ENCODE assay signal across 29 cellular contexts in genomic region chr18:22182884-22183610, GRCh38. TPM values are rescaled to one million over a fixed set of nuclear protein-coding genes. Genes with fewer than 3 reads are reported as not detected.
DNase-seq lines count a peak whose midpoint lies in the region; ATAC-seq and TF ChIP-seq lines count a peak whose summit lies in the region.
"Had no signal": no experiment of that assay in that cellular context is flagged by ENCODE, and none has a peak within 500 bp of the region (broad histone marks: within the 10 kb centered on the region; RNA-seq: fewer than 3 reads in every experiment).

No MANE protein-coding gene starts in this region.

- DNase-seq in HEK293T (ENCODE audit: extremely low spot score) = no peak
- DNase-seq in RWPE2 (ENCODE audit: low spot score) = no peak
- DNase-seq in fibroblast of villous mesenchyme (ENCODE audit: low read depth) = peak; percentile 69
- peak; percentile 15 for DNase-seq in renal cortical epithelial cell (ENCODE audit: low read depth)
- no peak for DNase-seq in iPS-NIHi7 (ENCODE audit: extremely low spot score)
- DNase-seq in cerebellum (ENCODE audit: low spot score) = no peak
- DNase-seq: activated CD4-positive, alpha-beta T cell treated with anti-CD3 and anti-CD28 coated beads, Interleukin-2, amount 10 ng/mL, durations not matched to agents 24 days and 14 days; activated naive CD4-positive, alpha-beta T cell treated with anti-CD3 and anti-CD28 coated beads, Interleukin-2, amount 10 ng/mL, durations not matched to agents 7 days and 5 days; activated T-cell treated with anti-CD3 and anti-CD28 coated beads, Interleukin-2, amount 50 U/mL, for 72 hours; anterior cingulate cortex; C1 segment of cervical spinal cord; DND-41; effector CD4-positive, alpha-beta T cell; gastrocnemius medialis; H7; kidney; naive B cell; NCI-H1092; NCI-H1930; NCI-H2227 treated with DMSO at 0.1 percent for 48 hours; NCI-H748 treated with DMSO at 0.1 percent for 48 hours; stimulated activated CD4-positive, alpha-beta T cell treated with anti-CD3 and anti-CD28 coated beads, Interleukin-12 subunit alpha, Interleukin-12 subunit beta, amount 100 ng/mL, for 4 hours; stimulated activated CD4-positive, alpha-beta T cell treated with anti-CD3 and anti-CD28 coated beads, Interleukin-4, amount 100 ng/mL, for 24 hours; stimulated activated naive CD4-positive, alpha-beta T cell had no signal

- H3K27ac ChIP-seq in RWPE2 (ENCODE audit: poor library complexity, severe bottlenecking) = peak overlapping the region; percentile 51
- H3K27ac ChIP-seq: gastrocnemius medialis, HL-60, tibial nerve, VCaP had no signal

- ATAC-seq in RWPE2 (ENCODE audit: low read depth) = peak; percentile 85
- no peak for ATAC-seq in HG02973 (IDR thresholded peaks at IDR 0.05; ENCODE audit: unreplicated experiment)
- no peak for ATAC-seq in GM18873 (IDR thresholded peaks at IDR 0.05; ENCODE audit: low FRiP score, unreplicated experiment)
- ATAC-seq: activated T-cell treated with anti-CD3 and anti-CD28 coated beads, Interleukin-2, amount 50 U/mL, for 72 hours; gastrocnemius medialis had no signal

- TF ChIP-seq CTCF in RWPE2 (IDR thresholded peaks at IDR 0.05; ENCODE audit: poor library complexity, severe bottlenecking) (no peak), fibroblast of villous mesenchyme (IDR thresholded peaks at IDR 0.05; ENCODE audit: insufficient read depth, low read depth, low read length) (no peak)

- no peaks in the 10 kb centered on the region for H3K27me3 ChIP-seq in RWPE2 (ENCODE audit: insufficient read depth, poor library complexity, severe bottlenecking)

- H3K4me1 ChIP-seq in RWPE2 (ENCODE audit: insufficient read depth, poor library complexity, severe bottlenecking) = peaks cover 40% of the 10 kb centered on the region
- H3K4me1 ChIP-seq: gastrocnemius medialis, tibial nerve had no signal

- peaks cover 68% of the 10 kb centered on the region for H3K36me3 ChIP-seq in RWPE2 (ENCODE audit: low read depth)
- H3K36me3 ChIP-seq: gastrocnemius medialis, tibial nerve had no signal

- CTCF ChIA-PET in HEK293T (lab: Yijun Ruan, JAX) = interaction anchor here (0.5 to 1.1 kb wide), 4 partner anchors 8 to 191 kb away, joined by 3 read pairs; no protein-coding TSS in a partner anchor

- POLR2A ChIA-PET in HEK293T (lab: Yijun Ruan, JAX) = interaction anchor here (0.8 to 1.6 kb wide), 3 partner anchors 8 to 165 kb away, joined by 4 to 6 read pairs (median 4); no protein-coding TSS in a partner anchor

- no peaks in the 10 kb centered on the region for H3K9me3 ChIP-seq in RWPE2 (ENCODE audit: severe bottlenecking)
- H3K9me3 ChIP-seq: gastrocnemius medialis, tibial nerve had no signal

- no peak overlapping the region for H3K4me3 ChIP-seq in RWPE2 (ENCODE audit: severe bottlenecking)
- no peak overlapping the region for H3K4me3 ChIP-seq in fibroblast of villous mesenchyme (ENCODE audit: low read depth, low read length)
- H3K4me3 ChIP-seq: gastrocnemius medialis, tibial nerve had no signal

TF ChIP-seq in HEK293T, 16 proteins besides CTCF, POLR2A, EP300 and RAD21:
- peak; percentile 22; the same call in 1 of the 2 replicates for TF ChIP-seq ZNF384 (IDR thresholded peaks at IDR 0.05)
- no peak for TF ChIP-seq TARDBP (IDR thresholded peaks at IDR 0.05)
- TF ChIP-seq, protein P1, sequence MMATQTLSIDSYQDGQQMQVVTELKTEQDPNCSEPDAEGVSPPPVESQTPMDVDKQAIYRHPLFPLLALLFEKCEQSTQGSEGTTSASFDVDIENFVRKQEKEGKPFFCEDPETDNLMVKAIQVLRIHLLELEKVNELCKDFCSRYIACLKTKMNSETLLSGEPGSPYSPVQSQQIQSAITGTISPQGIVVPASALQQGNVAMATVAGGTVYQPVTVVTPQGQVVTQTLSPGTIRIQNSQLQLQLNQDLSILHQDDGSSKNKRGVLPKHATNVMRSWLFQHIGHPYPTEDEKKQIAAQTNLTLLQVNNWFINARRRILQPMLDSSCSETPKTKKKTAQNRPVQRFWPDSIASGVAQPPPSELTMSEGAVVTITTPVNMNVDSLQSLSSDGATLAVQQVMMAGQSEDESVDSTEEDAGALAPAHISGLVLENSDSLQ (IDR thresholded peaks at IDR 0.05) = peak; percentile 62
- TF ChIP-seq SP1 (IDR thresholded peaks at IDR 0.05) = no peak
- TF ChIP-seq CTBP1 (IDR thresholded peaks at IDR 0.05; ENCODE audit: borderline replicate concordance) = 0 out of 2 replicates have a peak, but pooled peaks have one; percentile 52

RNA-seq across cellular contexts. Expression of gene GATA6, which starts 13.7 kb away (rescaled TPM):
- total RNA-seq in fibroblast of villous mesenchyme (5.2 and 8.7 TPM in 2 replicates), renal cortical epithelial cell (0.35 and 0.45 TPM in 2 replicates), cerebellum (0.54 TPM)
- total RNA-seq: activated CD4-positive, alpha-beta T cell treated with anti-CD3 and anti-CD28 coated beads, Interleukin-2, amount 10 ng/mL, durations not matched to agents 24 days and 14 days had no signal

Comparison
In these comparisons a context has a peak if more than half of its experiments do, and no peak if none do; other contexts are left out.
1. DNase-seq: peak in fibroblast of villous mesenchyme (single experiment) and renal cortical epithelial cell (single experiment); none in HEK293T (single experiment), RWPE2 (single experiment), iPS-NIHi7 (single experiment) and cerebellum (single experiment).